8 cellular contexts compared by ENCODE assay signal in the genomic region with DNA sequence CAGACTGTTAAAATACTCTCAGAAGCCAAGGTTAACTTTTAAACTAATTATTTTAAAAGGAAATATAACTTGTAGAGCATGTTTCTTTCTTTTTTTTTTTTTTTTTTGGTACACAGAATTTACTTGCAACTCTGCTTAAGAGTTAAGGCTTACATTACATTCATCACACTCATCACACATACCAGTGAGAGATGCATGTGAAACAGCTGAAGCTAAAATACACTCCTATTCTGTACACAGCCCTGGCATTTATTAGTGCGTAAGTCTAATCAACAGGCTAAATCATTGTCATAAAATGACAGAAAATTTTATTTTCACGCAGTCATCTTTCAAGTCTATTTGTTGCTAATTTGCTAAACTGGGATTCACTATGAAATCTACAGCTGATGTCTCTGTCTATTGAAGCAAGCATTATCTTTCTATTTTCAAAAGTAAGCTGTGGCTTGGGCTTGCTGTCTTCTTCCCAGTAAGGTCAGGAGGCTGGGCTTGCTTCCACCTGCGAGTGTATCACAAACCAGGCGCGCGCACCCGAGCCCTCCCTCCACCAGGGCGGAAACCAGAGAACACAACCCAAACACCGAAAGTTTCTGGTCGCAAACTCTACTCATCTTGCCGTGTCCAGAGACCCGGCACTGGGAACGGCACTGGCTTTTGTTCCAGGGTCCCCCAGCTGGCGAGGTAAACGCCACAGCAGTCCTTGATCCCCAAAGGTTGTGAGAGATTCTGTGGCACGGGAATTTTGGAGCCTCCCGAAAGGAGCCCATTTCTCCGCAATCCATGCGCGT.
DNase-seq lines count a peak whose midpoint lies in the region; ATAC-seq and TF ChIP-seq lines count a peak whose summit lies in the region.

No MANE protein-coding gene starts in this region.

- DNase-seq in NCI-H82 (lab: John Stamatoyannopoulos, UW) (peak; percentile 73), NCI-H82 treated with DMSO at 0.1 percent for 48 hours (lab: John Stamatoyannopoulos, UW; ENCODE audit: unreplicated experiment) (no peak), NCI-H2029 (lab: John Stamatoyannopoulos, UW) (peak; percentile 70), choroid plexus epithelial cell (ENCODE audit: low read depth) (peak; percentile 53), kidney glomerular epithelial cell (lab: John Stamatoyannopoulos, UW) (peak; percentile 66)
- DNase-seq in activated CD4-positive, CD25-positive, alpha-beta regulatory T cell treated with anti-CD3 and anti-CD28 coated beads, Interleukin-2, amount 50 U/mL, for 72 hours: peak; percentile 44
- DNase-seq in stimulated activated CD4-positive, alpha-beta T cell treated with anti-CD3 and anti-CD28 coated beads, Interleukin-15, amount 100 ng/mL, for 24 hours: peak; percentile 73

- TF ChIP-seq CTCF in choroid plexus epithelial cell (conservative IDR thresholded peaks at IDR 0.05; ENCODE audit: low read depth, low read length): peak; percentile 28

- H3K4me3 ChIP-seq in choroid plexus epithelial cell (ENCODE audit: low read depth, low read length): peak overlapping the region; percentile 76

- ATAC-seq in HG02571 (IDR thresholded peaks at IDR 0.05; ENCODE audit: unreplicated experiment): no peak
